In genomic region chr9:129751841-129752801, GRCh38 we compare ENCODE assay signal across 8 cellular contexts. TPM values are rescaled to one million over a fixed set of nuclear protein-coding genes. Genes with fewer than 3 reads are reported as not detected.
DNase-seq lines count a peak whose midpoint lies in the region; ATAC-seq and TF ChIP-seq lines count a peak whose summit lies in the region.

No MANE protein-coding gene starts in this region.

- H3K9me3 ChIP-seq in breast epithelium (no peaks in the 10 kb centered on the region), mesenchymal stem cell (ENCODE audit: control insufficient read depth, low read length) (no peaks in the 10 kb centered on the region)

- peak overlapping the region; percentile 2 to 41 for H3K23ac ChIP-seq in mesenchymal stem cell (ENCODE audit: low read length in 2 of 2)

- H3K27ac Mint-ChIP-seq in stimulated activated naive CD8-positive, alpha-beta T cell treated with anti-CD3 and anti-CD28 coated beads, Interleukin-15, amount 100 ng/mL, for 72 hours = no peak overlapping the region

- H3K4me2 ChIP-seq in mesenchymal stem cell (ENCODE audit: low read length, poor library complexity, severe bottlenecking) = no peak overlapping the region

- H3K9me3 Mint-ChIP-seq in stimulated activated naive CD8-positive, alpha-beta T cell treated with anti-CD3 and anti-CD28 coated beads, Interleukin-15, amount 100 ng/mL, for 72 hours = no peaks in the 10 kb centered on the region

- peaks cover 0 to 13% of the 10 kb centered on the region in 2 donors for H3K4me1 ChIP-seq in breast epithelium
- H3K4me1 ChIP-seq in mesenchymal stem cell (ENCODE audit: control insufficient read depth, insufficient read depth, low read depth, low read length) = peaks cover 19% of the 10 kb centered on the region

- peaks cover 20% of the 10 kb centered on the region for H3K27me3 Mint-ChIP-seq in stimulated activated naive CD8-positive, alpha-beta T cell treated with anti-CD3 and anti-CD28 coated beads, Interleukin-15, amount 100 ng/mL, for 72 hours

- WGBS in mesenchymal stem cell = 79% methylated on average over 31 of the region's 31 CpGs

- H3K14ac ChIP-seq in mesenchymal stem cell (ENCODE audit: low read length in 2 of 2) = peak overlapping the region in 1 of 2 experiments; percentile 13

- H3K27ac ChIP-seq in breast epithelium (peak overlapping the region; percentile 80 to 86), mesenchymal stem cell (ENCODE audit: low read length, poor library complexity, severe bottlenecking) (no peak overlapping the region)

- no peaks in the 10 kb centered on the region for H3K79me1 ChIP-seq in mesenchymal stem cell (replicated peaks; ENCODE audit: low read length, poor library complexity, severe bottlenecking)

- peak overlapping the region; percentile 64 to 76 for H3K4me3 Mint-ChIP-seq in stimulated activated naive CD8-positive, alpha-beta T cell treated with anti-CD3 and anti-CD28 coated beads, Interleukin-15, amount 100 ng/mL, for 72 hours

- H2AFZ ChIP-seq in mesenchymal stem cell (ENCODE audit: low read depth, low read length) = no peak overlapping the region

- peak overlapping the region; percentile 83 to 85 for H2BK12ac ChIP-seq in mesenchymal stem cell (ENCODE audit: low read length in 2 of 2)

- no peaks in the 10 kb centered on the region for H3K36me3 ChIP-seq in breast epithelium
- H3K36me3 ChIP-seq in mesenchymal stem cell (ENCODE audit: control insufficient read depth in 1 of 2, insufficient read depth in 2 of 2, low read depth in 1 of 2, low read length in 2 of 2) = peaks cover 0 to 24% of the 10 kb centered on the region in 2 experiments

- H3K9ac ChIP-seq in mesenchymal stem cell (ENCODE audit: low read length) = peak overlapping the region; percentile 92

- no peak for ATAC-seq in stimulated activated naive CD8-positive, alpha-beta T cell treated with anti-CD3 and anti-CD28 coated beads, Interleukin-15, amount 100 ng/mL, for 72 hours
- ATAC-seq in stimulated activated naive CD8-positive, alpha-beta T cell treated with anti-CD3 and anti-CD28 coated beads, Interleukin-15, Interleukin-2, amounts not matched to agents 100 U/mL and 50 U/mL, for 24 hours = no peak

- H3K4me3 ChIP-seq in breast epithelium (peak overlapping the region; percentile 49 to 72 (median 56)), mesenchymal stem cell (ENCODE audit: insufficient read depth in 1 of 2, low read depth in 1 of 2, low read length in 2 of 2) (peak overlapping the region in 1 of 2 experiments; percentile 91)

- TF ChIP-seq CTCF in breast epithelium (IDR thresholded peaks at IDR 0.05) = peak in 1 of 3 donors; percentile 17

- no peak for TF ChIP-seq POLR2A in breast epithelium (IDR thresholded peaks at IDR 0.05)

- H2AK5ac ChIP-seq in mesenchymal stem cell (ENCODE audit: low read length, severe bottlenecking) = no peak overlapping the region

- no peak for DNase-seq in stimulated activated naive CD8-positive, alpha-beta T cell treated with anti-CD3 and anti-CD28 coated beads, Interleukin-15, amount 100 ng/mL, for 72 hours
- DNase-seq in stimulated activated naive CD8-positive, alpha-beta T cell treated with anti-CD3 and anti-CD28 coated beads, Interleukin-15, Interleukin-2, amounts not matched to agents 100 U/mL and 50 U/mL, for 24 hours = no peak
- DNase-seq in breast epithelium (ENCODE audit: low spot score in 2 of 2) (peak; percentile 67 to 73), mesenchymal stem cell (peak; percentile 29), 8988T (no peak), activated T-cell treated with anti-CD3 and anti-CD28 coated beads for 4 hours (no peak), SIG-M5 (lab: John Stamatoyannopoulos, UW) (no peak), dedifferentiated amniotic fluid mesenchymal stem cell (ENCODE audit: extremely low spot score) (no peak)

- peak overlapping the region; percentile 78 for H2BK120ac ChIP-seq in mesenchymal stem cell (ENCODE audit: low read depth, low read length)

- peak overlapping the region; percentile 84 for H2BK15ac ChIP-seq in mesenchymal stem cell (ENCODE audit: low read depth, poor library complexity, severe bottlenecking)

- intact Hi-C loops in breast epithelium (cut with DNase I; ENCODE audit: low total_unique reads) = no loop called here

- no peak overlapping the region for H2BK5ac ChIP-seq in mesenchymal stem cell (ENCODE audit: low read depth, low read length, poor library complexity, severe bottlenecking)

- H3K4me1 Mint-ChIP-seq in stimulated activated naive CD8-positive, alpha-beta T cell treated with anti-CD3 and anti-CD28 coated beads, Interleukin-15, amount 100 ng/mL, for 72 hours = peaks cover 26% of the 10 kb centered on the region

- peak overlapping the region; percentile 78 for H4K91ac ChIP-seq in mesenchymal stem cell (ENCODE audit: low read length)

- peak overlapping the region; percentile 53 to 83 for H3K18ac ChIP-seq in mesenchymal stem cell (ENCODE audit: low read depth in 1 of 2, low read length in 2 of 2)

- peak overlapping the region; percentile 4 to 81 for H3K4ac ChIP-seq in mesenchymal stem cell (ENCODE audit: low read depth in 1 of 2, low read length in 2 of 2)

- H4K8ac ChIP-seq in mesenchymal stem cell (ENCODE audit: low read length) = peak overlapping the region; percentile 89

- H3K27me3 ChIP-seq in breast epithelium = no peaks in the 10 kb centered on the region
- H3K27me3 ChIP-seq in mesenchymal stem cell (ENCODE audit: control insufficient read depth in 1 of 2, insufficient read depth in 1 of 2, low read length in 2 of 2) = peaks cover 0 to 28% of the 10 kb centered on the region in 2 experiments

RNA-seq across cellular contexts. Expression of gene PTGES, which starts 0.7 kb away (rescaled TPM):
- 10 to 100 TPM; 21.8 to 36.7 (median 25.3) TPM for total RNA-seq in breast epithelium
- 9.1 TPM for polyA plus RNA-seq in mesenchymal stem cell (2013, experiment 1 of 2)
- 8.7 TPM for polyA plus RNA-seq in mesenchymal stem cell (2013, experiment 2 of 2)

RNA-seq across cellular contexts. Expression of gene TOR1B, which starts 50.9 kb away (rescaled TPM):
- total RNA-seq in breast epithelium = 10 to 100 TPM; 22.6 to 26.7 (median 23.9) TPM
- polyA plus RNA-seq in mesenchymal stem cell (2013, experiment 1 of 2) = 30.4 TPM
- 33.2 TPM for polyA plus RNA-seq in mesenchymal stem cell (2013, experiment 2 of 2)

Comparison
In these comparisons a context has a peak if more than half of its experiments do, and no peak if none do; other contexts are left out.
1. DNase-seq: peak in breast epithelium (2 of 2) and mesenchymal stem cell (single experiment); none in stimulated activated naive CD8-positive, alpha-beta T cell treated with anti-CD3 and anti-CD28 coated beads, Interleukin-15, amount 100 ng/mL, for 72 hours (0 of 2), stimulated activated naive CD8-positive, alpha-beta T cell treated with anti-CD3 and anti-CD28 coated beads, Interleukin-15, Interleukin-2, amounts not matched to agents 100 U/mL and 50 U/mL, for 24 hours (single experiment), 8988T (single experiment), activated T-cell treated with anti-CD3 and anti-CD28 coated beads for 4 hours (single experiment), SIG-M5 (single experiment) and dedifferentiated amniotic fluid mesenchymal stem cell (single experiment).